2 cellular contexts compared by ENCODE assay signal in the genomic region with DNA sequence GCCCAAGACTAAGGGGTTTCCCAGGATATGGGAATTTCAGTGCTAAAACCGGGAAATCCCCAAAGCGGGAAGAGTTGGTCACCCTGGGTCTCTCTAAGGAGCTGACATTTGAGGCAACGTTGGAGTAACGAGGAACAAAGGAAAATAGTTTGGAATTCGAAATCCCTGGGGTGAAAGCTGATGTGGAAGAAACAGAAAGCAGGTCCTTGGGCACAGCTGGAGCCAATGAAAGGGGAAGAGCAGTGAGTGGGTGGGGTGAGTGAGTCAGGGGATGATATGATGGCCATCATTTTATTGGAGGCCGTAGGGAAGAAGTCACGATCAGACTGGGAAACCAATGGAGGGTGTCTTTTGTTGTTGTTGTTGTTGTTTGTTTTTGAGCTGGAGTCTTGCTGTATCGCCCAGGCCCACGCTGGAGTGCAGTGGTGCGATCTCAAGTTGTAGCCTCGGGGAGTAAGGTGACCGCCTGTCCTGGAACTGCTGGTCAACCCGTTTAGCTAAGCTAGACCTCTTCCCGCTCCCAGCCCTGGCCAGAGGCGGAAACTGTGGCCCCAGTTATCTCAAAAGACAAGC.
TF ChIP-seq lines count a peak whose summit lies in the region.

No MANE protein-coding gene starts in this region.

TF ChIP-seq in IMR-90, 13 proteins besides CTCF, POLR2A, EP300 and RAD21:
- TF ChIP-seq MAZ (IDR thresholded peaks at IDR 0.05; ENCODE audit: borderline replicate concordance, low read depth, low read length) (no peak), FOS (IDR thresholded peaks at IDR 0.05; ENCODE audit: low read depth, low read length) (no peak), SMC3 (IDR thresholded peaks at IDR 0.05; ENCODE audit: low read depth, low read length) (no peak), MAFK (IDR thresholded peaks at IDR 0.05; ENCODE audit: low read depth, low read length) (no peak), BHLHE40 (IDR thresholded peaks at IDR 0.05; ENCODE audit: low read depth, low read length) (no peak), CHD1 (IDR thresholded peaks at IDR 0.05; ENCODE audit: low read depth, low read length) (no peak), RCOR1 (IDR thresholded peaks at IDR 0.05; ENCODE audit: insufficient replicate concordance, low read length) (no peak), RFX5 (IDR thresholded peaks at IDR 0.05; ENCODE audit: low read depth, low read length) (no peak), MXI1 (IDR thresholded peaks at IDR 0.05; ENCODE audit: borderline replicate concordance, low read depth, low read length) (no peak), CEBPB (IDR thresholded peaks at IDR 0.05; ENCODE audit: low read depth, low read length) (no peak), NFE2L2 (IDR thresholded peaks at IDR 0.05; ENCODE audit: low read depth, low read length) (no peak)
- TF ChIP-seq, protein P1, sequence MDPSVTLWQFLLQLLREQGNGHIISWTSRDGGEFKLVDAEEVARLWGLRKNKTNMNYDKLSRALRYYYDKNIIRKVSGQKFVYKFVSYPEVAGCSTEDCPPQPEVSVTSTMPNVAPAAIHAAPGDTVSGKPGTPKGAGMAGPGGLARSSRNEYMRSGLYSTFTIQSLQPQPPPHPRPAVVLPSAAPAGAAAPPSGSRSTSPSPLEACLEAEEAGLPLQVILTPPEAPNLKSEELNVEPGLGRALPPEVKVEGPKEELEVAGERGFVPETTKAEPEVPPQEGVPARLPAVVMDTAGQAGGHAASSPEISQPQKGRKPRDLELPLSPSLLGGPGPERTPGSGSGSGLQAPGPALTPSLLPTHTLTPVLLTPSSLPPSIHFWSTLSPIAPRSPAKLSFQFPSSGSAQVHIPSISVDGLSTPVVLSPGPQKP (IDR thresholded peaks at IDR 0.05; ENCODE audit: borderline replicate concordance, low read depth, low read length) = no peak
- TF ChIP-seq, protein P2, sequence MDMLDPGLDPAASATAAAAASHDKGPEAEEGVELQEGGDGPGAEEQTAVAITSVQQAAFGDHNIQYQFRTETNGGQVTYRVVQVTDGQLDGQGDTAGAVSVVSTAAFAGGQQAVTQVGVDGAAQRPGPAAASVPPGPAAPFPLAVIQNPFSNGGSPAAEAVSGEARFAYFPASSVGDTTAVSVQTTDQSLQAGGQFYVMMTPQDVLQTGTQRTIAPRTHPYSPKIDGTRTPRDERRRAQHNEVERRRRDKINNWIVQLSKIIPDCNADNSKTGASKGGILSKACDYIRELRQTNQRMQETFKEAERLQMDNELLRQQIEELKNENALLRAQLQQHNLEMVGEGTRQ (IDR thresholded peaks at IDR 0.05; ENCODE audit: low read depth, low read length) = no peak

TF ChIP-seq in H1, 55 proteins besides CTCF, POLR2A, EP300 and RAD21:
- TF ChIP-seq POLR2AphosphoS5 (IDR thresholded peaks at IDR 0.05; ENCODE audit: low read depth, low read length) = no peak
- TF ChIP-seq CBX5 (IDR thresholded peaks at IDR 0.05; ENCODE audit: low read depth, low read length) = no peak
- TF ChIP-seq JUND (IDR thresholded peaks at IDR 0.05; ENCODE audit: low read length) = no peak
- TF ChIP-seq FOSL1 (IDR thresholded peaks at IDR 0.05; ENCODE audit: insufficient read depth, low read depth, low read length) = no peak
- no peak for TF ChIP-seq CHD1 (IDR thresholded peaks at IDR 0.05; ENCODE audit: low read depth, low read length)
- TF ChIP-seq HDAC6 (IDR thresholded peaks at IDR 0.05; ENCODE audit: low read depth, low read length) = no peak
- TF ChIP-seq SP2 (IDR thresholded peaks at IDR 0.05; ENCODE audit: low read length) = no peak
- no peak for TF ChIP-seq MAFK (IDR thresholded peaks at IDR 0.05; ENCODE audit: low read depth, low read length)
- no peak for TF ChIP-seq NRF1 (IDR thresholded peaks at IDR 0.05; ENCODE audit: low read depth, low read length)
- no peak for TF ChIP-seq NANOG (IDR thresholded peaks at IDR 0.05; ENCODE audit: insufficient read depth, low read depth, low read length, poor library complexity, severe bottlenecking)
- TF ChIP-seq KDM5A (IDR thresholded peaks at IDR 0.05; ENCODE audit: low read length) = no peak
- TF ChIP-seq, protein P2 (IDR thresholded peaks at IDR 0.05; ENCODE audit: low read length) = no peak
